1 cellular context compared by ENCODE assay signal in genomic region chr6:126076992-126077664, GRCh38.
A peak's percentile ranks its signal among the peaks of the same experiment; 100 is the strongest.
TF ChIP-seq lines count a peak whose summit lies in the region.

No MANE protein-coding gene starts in this region.

TF ChIP-seq in HepG2, 621 proteins besides CTCF, POLR2A, EP300 and RAD21 (continued from another document and continues in another):
- TF ChIP-seq ZNF280D (CRISPR knock-in tag; IDR thresholded peaks at IDR 0.05) (no peak), SKI (IDR thresholded peaks at IDR 0.05; ENCODE audit: partially characterized antibody) (no peak), ZNF615 (CRISPR knock-in tag; IDR thresholded peaks at IDR 0.05; ENCODE audit: borderline replicate concordance) (no peak), ZBTB42 (CRISPR knock-in tag; IDR thresholded peaks at IDR 0.05) (peak; percentile 99), ZBTB7B (CRISPR knock-in tag; IDR thresholded peaks at IDR 0.05) (no peak), SIX4 (CRISPR knock-in tag; IDR thresholded peaks at IDR 0.05) (peak; percentile 80), NFE2L2 (IDR thresholded peaks at IDR 0.05; ENCODE audit: low read length) (no peak), ZNF530 (CRISPR knock-in tag; IDR thresholded peaks at IDR 0.05; ENCODE audit: low read depth) (no peak), ZKSCAN8 (CRISPR knock-in tag; IDR thresholded peaks at IDR 0.05; ENCODE audit: borderline replicate concordance) (no peak), SRF (IDR thresholded peaks at IDR 0.05; ENCODE audit: low read depth, low read length) (no peak), ATF6 (CRISPR knock-in tag; conservative IDR thresholded peaks at IDR 0.05) (no peak), RNF219 (CRISPR knock-in tag; IDR thresholded peaks at IDR 0.05) (no peak), NR0B2 (CRISPR knock-in tag; IDR thresholded peaks at IDR 0.05) (no peak), FLYWCH1 (CRISPR knock-in tag; IDR thresholded peaks at IDR 0.05) (no peak), ATF4 (CRISPR knock-in tag; IDR thresholded peaks at IDR 0.05) (peak in 1 of 2 experiments; percentile 72; a peak in 2 of 4 replicates), ZXDC (CRISPR knock-in tag; IDR thresholded peaks at IDR 0.05) (no peak), MTF1 (CRISPR knock-in tag; IDR thresholded peaks at IDR 0.05) (no peak), SNAPC5 (CRISPR knock-in tag; IDR thresholded peaks at IDR 0.05; ENCODE audit: borderline replicate concordance) (no peak), ZNF264 (CRISPR knock-in tag; IDR thresholded peaks at IDR 0.05) (no peak), RARG (CRISPR knock-in tag; IDR thresholded peaks at IDR 0.05; ENCODE audit: low read depth) (no peak), ZFP36 (IDR thresholded peaks at IDR 0.05; ENCODE audit: borderline replicate concordance, low read depth, low read length, partially characterized antibody) (no peak), ZNF274 (CRISPR knock-in tag; IDR thresholded peaks at IDR 0.05) (no peak), EEA1 (CRISPR knock-in tag; IDR thresholded peaks at IDR 0.05; ENCODE audit: borderline replicate concordance) (no peak), ATF3 (CRISPR knock-in tag; IDR thresholded peaks at IDR 0.05) (no peak), HIC2 (CRISPR knock-in tag; IDR thresholded peaks at IDR 0.05; ENCODE audit: low read depth) (no peak), MAF1 (CRISPR knock-in tag; IDR thresholded peaks at IDR 0.05; ENCODE audit: borderline replicate concordance) (no peak), ZNF766 (CRISPR knock-in tag; IDR thresholded peaks at IDR 0.05; ENCODE audit: borderline replicate concordance) (no peak), PCBP2 (optimal IDR thresholded peaks at IDR 0.05; ENCODE audit: low read depth, low read length, poor library complexity, severe bottlenecking) (no peak), SMAD1 (CRISPR knock-in tag; IDR thresholded peaks at IDR 0.05; ENCODE audit: borderline replicate concordance, low read depth) (no peak), ATF5 (CRISPR knock-in tag; IDR thresholded peaks at IDR 0.05; ENCODE audit: low read depth) (no peak), REST (IDR thresholded peaks at IDR 0.05; ENCODE audit: borderline replicate concordance in 1 of 2, low read depth in 1 of 2, low read length in 2 of 2) (no peak), NR1H2 (CRISPR knock-in tag; IDR thresholded peaks at IDR 0.05; ENCODE audit: borderline replicate concordance, low read depth) (no peak), ARID5B (CRISPR knock-in tag; IDR thresholded peaks at IDR 0.05) (peak; percentile 74)
